ENCODE assay signal across 25 cellular contexts in genomic region chr6:63997217-63997616, GRCh38.
"Had no signal": no experiment of that assay in that cellular context is flagged by ENCODE, and none has a peak within 500 bp of the region (broad histone marks: within the 10 kb centered on the region; RNA-seq: fewer than 3 reads in every experiment).

No MANE protein-coding gene starts in this region.

- H3K4me1 ChIP-seq: heart right ventricle, left lung, lower lobe of right lung, spleen, vagina had no signal

- H3K9me3 ChIP-seq: left lung, lower lobe of right lung, thoracic aorta, vagina had no signal

- DNase-seq: activated CD4-positive, alpha-beta T cell treated with anti-CD3 and anti-CD28 coated beads for 48 hours; activated CD4-positive, alpha-beta T cell treated with anti-CD3 and anti-CD28 coated beads, Interleukin-2, amount 50 U/mL, for 48 hours; activated CD8-positive, alpha-beta memory T cell treated with anti-CD3 and anti-CD28 coated beads for 24 hours; activated gamma-delta T cell; activated naive CD4-positive, alpha-beta T cell treated with anti-CD3 and anti-CD28 coated beads, Interleukin-2, amount 10 ng/mL, durations not matched to agents 7 days and 5 days; activated naive CD8-positive, alpha-beta T cell treated with anti-CD3 and anti-CD28 coated beads, Interleukin-2, amount 10 ng/mL, durations not matched to agents 7 days and 5 days; brain microvascular endothelial cell; caudate nucleus; cortex of kidney; effector memory CD8-positive, alpha-beta T cell; foreskin fibroblast; heart right ventricle; left lung; lower lobe of right lung; mesenchymal stem cell; natural killer cell; posterior cingulate gyrus; right cardiac atrium; spleen; stimulated activated naive CD8-positive, alpha-beta T cell treated with anti-CD3 and anti-CD28 coated beads, Interleukin-15, Interleukin-2, amounts not matched to agents 100 U/mL and 50 U/mL, for 24 hours; T1000; WERI-Rb-1 had no signal

- H3K4me3 ChIP-seq: heart right ventricle, left lung, lower lobe of right lung, spleen, thoracic aorta, vagina had no signal

- H3K27ac ChIP-seq: brain microvascular endothelial cell, heart right ventricle, left lung, lower lobe of right lung, spleen, thoracic aorta, vagina, WERI-Rb-1 had no signal

- H3K36me3 ChIP-seq: brain microvascular endothelial cell, heart right ventricle, left lung, lower lobe of right lung, spleen, thoracic aorta, vagina, WERI-Rb-1 had no signal

- ATAC-seq: activated CD4-positive, CD25-positive, alpha-beta regulatory T cell treated with anti-CD3 and anti-CD28 coated beads, Interleukin-2, amount 50 U/mL, for 24 hours; effector memory CD8-positive, alpha-beta T cell; heart right ventricle; left lung; lower lobe of right lung; natural killer cell; right cardiac atrium; stimulated activated naive CD8-positive, alpha-beta T cell treated with anti-CD3 and anti-CD28 coated beads, Interleukin-15, Interleukin-2, amounts not matched to agents 100 U/mL and 50 U/mL, for 24 hours had no signal

- H3K27me3 ChIP-seq: brain microvascular endothelial cell, heart right ventricle, left lung, spleen, vagina had no signal
